7 cellular contexts compared by ENCODE assay signal in genomic region chr11:61733120-61733978, GRCh38. TPM values are rescaled to one million over a fixed set of nuclear protein-coding genes. Genes with fewer than 3 reads are reported as not detected.
DNase-seq lines count a peak whose midpoint lies in the region; ATAC-seq, FAIRE-seq and TF ChIP-seq lines count a peak whose summit lies in the region.

No MANE protein-coding gene starts in this region.

- CTCF ChIA-PET in WTC11 (lab: Charles Lee) = interaction anchor here (0.6 to 4.6 kb wide), 68 partner anchors 10 to 341 kb away, joined by 3 to 71 read pairs (median 6); partner anchors contain the start of genes DAGLA, FEN1, MYRF and TMEM216

- ATAC-seq in GM18499 (IDR thresholded peaks at IDR 0.05; ENCODE audit: insufficient read depth, unreplicated experiment) (peak; percentile 52), HG03064 (IDR thresholded peaks at IDR 0.05; ENCODE audit: low read depth, unreplicated experiment) (peak; percentile 68), WTC11 (peak; percentile 66)

- POLR2A ChIA-PET in WTC11 (lab: Charles Lee) = interaction anchor here (0.7 to 1.2 kb wide), 2 partner anchors 15 to 54 kb away, joined by 3 read pairs; no protein-coding TSS in a partner anchor

- DNase-seq in NCI-H2171 treated with DMSO at 0.1 percent for 48 hours (lab: John Stamatoyannopoulos, UW) (peak; percentile 89), WTC11 (ENCODE audit: low spot score) (peak; percentile 85), bronchial epithelial cell (ENCODE audit: low read depth) (peak; percentile 68), islet precursor cell (peak; percentile 91)
- peak; percentile 88 for DNase-seq in stimulated activated CD4-positive, alpha-beta T cell treated with anti-CD3 and anti-CD28 coated beads, Interleukin-15, amount 100 ng/mL, for 24 hours

- TF ChIP-seq CTCF in WTC11 (IDR thresholded peaks at IDR 0.05) = peak; percentile 89
- peak; percentile 99 for TF ChIP-seq CTCF in bronchial epithelial cell (IDR thresholded peaks at IDR 0.05; ENCODE audit: insufficient read depth, low read length, severe bottlenecking)

- no peak for FAIRE-seq in bronchial epithelial cell (lab: Jason Lieb, UNC)

- peak overlapping the region; percentile 39; the same call in 1 of the 2 replicates for H3K27ac Mint-ChIP-seq in WTC11

- no peak overlapping the region for H3K4me3 ChIP-seq in bronchial epithelial cell (ENCODE audit: low read depth, low read length)

- H3K27me3 ChIP-seq in bronchial epithelial cell (ENCODE audit: control insufficient read depth, insufficient read depth, low read length) = no peaks in the 10 kb centered on the region

- no peaks in the 10 kb centered on the region for H3K9me3 Mint-ChIP-seq in WTC11

- H3K4me3 Mint-ChIP-seq in WTC11 = no peak overlapping the region

- no peaks in the 10 kb centered on the region for H3K36me3 ChIP-seq in bronchial epithelial cell (ENCODE audit: control insufficient read depth, insufficient read depth, low read length)

- no peaks in the 10 kb centered on the region for H3K36me3 Mint-ChIP-seq in WTC11

- H3K4me1 Mint-ChIP-seq in WTC11 = peaks cover 2% of the 10 kb centered on the region; the same call in 1 of the 2 replicates

- H3K27me3 Mint-ChIP-seq in WTC11 (ENCODE audit: low read depth) = no peaks in the 10 kb centered on the region

TF ChIP-seq in WTC11, 78 proteins besides CTCF, POLR2A, EP300 and RAD21:
- TF ChIP-seq ZNF263 (CRISPR knock-in tag; IDR thresholded peaks at IDR 0.05; ENCODE audit: low read depth) (no peak), USF1 (CRISPR knock-in tag; IDR thresholded peaks at IDR 0.05) (peak; percentile 98), USF2 (CRISPR knock-in tag; IDR thresholded peaks at IDR 0.05) (peak; percentile 96), MLX (CRISPR knock-in tag; IDR thresholded peaks at IDR 0.05) (peak; percentile 16; the same call in 1 of the 2 replicates), AFF4 (CRISPR knock-in tag; IDR thresholded peaks at IDR 0.05; ENCODE audit: borderline replicate concordance) (no peak), NFYB (CRISPR knock-in tag; conservative IDR thresholded peaks at IDR 0.05; ENCODE audit: low read depth) (no peak), E2F5 (CRISPR knock-in tag; IDR thresholded peaks at IDR 0.05) (no peak), TEAD4 (CRISPR knock-in tag; IDR thresholded peaks at IDR 0.05) (no peak)

RNA-seq across cellular contexts. Expression of gene MYRF, which starts 19.1 kb away (rescaled TPM):
- total RNA-seq in WTC11 (2021) (4.9 to 5.9 TPM (median 5.2 TPM) in 3 replicates), bronchial epithelial cell (under 0.01 and 0.13 TPM in 2 replicates)

RNA-seq across cellular contexts. Expression of gene DAGLA, which starts 53.2 kb away (rescaled TPM):
- total RNA-seq in WTC11 (2021) = 3.1 to 3.4 TPM (median 3.4 TPM) in 3 replicates
- total RNA-seq in bronchial epithelial cell = under 0.01 and 0.13 TPM in 2 replicates

RNA-seq across cellular contexts. Expression of gene TMEM258, which starts 59.0 kb away (rescaled TPM):
- total RNA-seq in WTC11 (2021) = 175 to 192 TPM (median 190 TPM) in 3 replicates
- 61.3 and 159 TPM in 2 replicates for total RNA-seq in bronchial epithelial cell

RNA-seq across cellular contexts. Expression of gene FEN1, which starts 59.4 kb away (rescaled TPM):
- 72.3 to 96.3 TPM (median 73.2 TPM) in 3 replicates for total RNA-seq in WTC11 (2021)
- total RNA-seq in bronchial epithelial cell = 5.9 and 9.7 TPM in 2 replicates
